1 cellular context compared by ENCODE assay signal in the genomic region with DNA sequence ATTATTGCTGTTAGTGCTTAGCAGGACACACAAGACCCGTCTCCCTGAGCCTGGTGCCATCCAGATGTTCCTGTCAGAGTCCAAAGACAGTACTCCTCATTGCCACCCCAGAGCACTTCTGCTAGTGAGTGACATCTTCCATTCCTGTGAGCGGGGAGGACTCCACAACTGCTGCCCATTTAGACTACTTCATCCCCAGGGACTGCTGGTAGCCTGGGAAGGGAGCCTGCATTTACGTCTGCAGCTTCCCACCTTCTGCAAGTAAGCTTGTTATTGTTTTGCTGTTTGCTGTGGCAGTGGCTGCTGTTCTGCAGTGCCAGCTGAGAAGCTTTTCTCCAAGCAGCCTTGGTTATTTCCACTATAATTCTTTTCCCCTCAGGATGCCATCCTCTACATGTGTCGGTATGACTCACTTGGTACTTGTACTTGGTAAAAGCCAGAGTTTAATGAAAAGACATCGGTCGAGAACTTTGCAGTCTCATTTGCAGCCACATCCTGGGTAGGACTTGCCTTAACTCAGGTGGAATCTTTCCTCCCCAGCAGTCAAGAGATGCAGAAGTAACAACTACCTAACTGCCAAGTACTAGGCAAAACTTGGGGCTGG.
TF ChIP-seq lines count a peak whose summit lies in the region.

No MANE protein-coding gene starts in this region.

TF ChIP-seq in H1, 55 proteins besides CTCF, POLR2A, EP300 and RAD21 (continued from another document):
- TF ChIP-seq RFX5 (IDR thresholded peaks at IDR 0.05; ENCODE audit: borderline replicate concordance, low read depth, low read length) (no peak), JUN (IDR thresholded peaks at IDR 0.05; ENCODE audit: low read depth, low read length) (no peak), YY1 (IDR thresholded peaks at IDR 0.05; ENCODE audit: low read depth, low read length) (no peak), SIX5 (IDR thresholded peaks at IDR 0.05; ENCODE audit: low read depth, low read length) (no peak), BCL11A (IDR thresholded peaks at IDR 0.05; ENCODE audit: low read depth in 2 of 2, low read length in 2 of 2) (no peak)
TF ChIP-seq in H1: peak in this region for 0.
